1 cellular context compared by ENCODE assay signal in the genomic region with DNA sequence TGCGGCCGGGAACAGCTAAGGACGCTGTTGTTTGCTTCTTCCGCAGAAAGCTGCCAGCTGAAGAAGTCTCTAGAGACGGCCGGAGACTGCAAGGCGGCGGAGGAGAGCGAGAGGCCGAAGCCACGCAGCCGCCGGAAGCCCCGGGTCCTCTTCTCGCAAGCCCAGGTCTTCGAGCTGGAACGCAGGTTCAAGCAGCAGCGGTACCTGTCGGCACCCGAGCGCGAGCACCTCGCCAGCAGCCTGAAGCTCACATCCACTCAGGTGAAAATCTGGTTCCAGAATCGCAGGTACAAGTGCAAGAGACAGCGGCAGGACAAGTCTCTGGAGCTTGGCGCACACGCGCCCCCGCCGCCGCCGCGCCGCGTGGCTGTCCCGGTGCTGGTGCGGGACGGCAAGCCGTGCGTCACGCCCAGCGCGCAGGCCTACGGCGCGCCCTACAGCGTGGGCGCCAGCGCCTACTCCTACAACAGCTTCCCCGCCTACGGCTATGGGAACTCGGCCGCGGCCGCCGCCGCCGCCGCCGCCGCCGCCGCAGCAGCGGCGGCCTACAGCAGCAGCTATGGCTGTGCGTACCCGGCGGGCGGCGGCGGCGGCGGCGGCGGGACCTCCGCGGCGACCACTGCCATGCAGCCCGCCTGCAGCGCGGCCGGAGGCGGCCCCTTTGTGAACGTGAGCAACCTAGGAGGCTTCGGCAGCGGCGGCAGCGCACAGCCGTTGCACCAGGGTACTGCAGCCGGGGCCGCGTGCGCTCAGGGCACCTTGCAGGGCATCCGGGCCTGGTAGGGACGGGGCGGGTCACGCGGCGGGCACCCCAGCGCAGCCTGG.
TF ChIP-seq lines count a peak whose summit lies in the region.

No MANE protein-coding gene starts in this region.

TF ChIP-seq in GM23338, 12 proteins besides CTCF, POLR2A, EP300 and RAD21 (continued from another document):
- TF ChIP-seq ZNF462 (CRISPR knock-in tag; IDR thresholded peaks at IDR 0.05) (no peak), CREB1 (CRISPR knock-in tag; IDR thresholded peaks at IDR 0.05; ENCODE audit: low read depth) (no peak), POLR2AphosphoS5 (IDR thresholded peaks at IDR 0.05; ENCODE audit: low read depth) (no peak), ZNF114 (CRISPR knock-in tag; IDR thresholded peaks at IDR 0.05) (no peak)
- TF ChIP-seq, protein P1, sequence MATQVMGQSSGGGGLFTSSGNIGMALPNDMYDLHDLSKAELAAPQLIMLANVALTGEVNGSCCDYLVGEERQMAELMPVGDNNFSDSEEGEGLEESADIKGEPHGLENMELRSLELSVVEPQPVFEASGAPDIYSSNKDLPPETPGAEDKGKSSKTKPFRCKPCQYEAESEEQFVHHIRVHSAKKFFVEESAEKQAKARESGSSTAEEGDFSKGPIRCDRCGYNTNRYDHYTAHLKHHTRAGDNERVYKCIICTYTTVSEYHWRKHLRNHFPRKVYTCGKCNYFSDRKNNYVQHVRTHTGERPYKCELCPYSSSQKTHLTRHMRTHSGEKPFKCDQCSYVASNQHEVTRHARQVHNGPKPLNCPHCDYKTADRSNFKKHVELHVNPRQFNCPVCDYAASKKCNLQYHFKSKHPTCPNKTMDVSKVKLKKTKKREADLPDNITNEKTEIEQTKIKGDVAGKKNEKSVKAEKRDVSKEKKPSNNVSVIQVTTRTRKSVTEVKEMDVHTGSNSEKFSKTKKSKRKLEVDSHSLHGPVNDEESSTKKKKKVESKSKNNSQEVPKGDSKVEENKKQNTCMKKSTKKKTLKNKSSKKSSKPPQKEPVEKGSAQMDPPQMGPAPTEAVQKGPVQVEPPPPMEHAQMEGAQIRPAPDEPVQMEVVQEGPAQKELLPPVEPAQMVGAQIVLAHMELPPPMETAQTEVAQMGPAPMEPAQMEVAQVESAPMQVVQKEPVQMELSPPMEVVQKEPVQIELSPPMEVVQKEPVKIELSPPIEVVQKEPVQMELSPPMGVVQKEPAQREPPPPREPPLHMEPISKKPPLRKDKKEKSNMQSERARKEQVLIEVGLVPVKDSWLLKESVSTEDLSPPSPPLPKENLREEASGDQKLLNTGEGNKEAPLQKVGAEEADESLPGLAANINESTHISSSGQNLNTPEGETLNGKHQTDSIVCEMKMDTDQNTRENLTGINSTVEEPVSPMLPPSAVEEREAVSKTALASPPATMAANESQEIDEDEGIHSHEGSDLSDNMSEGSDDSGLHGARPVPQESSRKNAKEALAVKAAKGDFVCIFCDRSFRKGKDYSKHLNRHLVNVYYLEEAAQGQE (IDR thresholded peaks at IDR 0.05; ENCODE audit: unreplicated experiment) = no peak
TF ChIP-seq in GM23338: peak in this region for 2.
